10 cellular contexts compared by ENCODE assay signal in genomic region chr9:128884164-128884563, GRCh38. TPM values are rescaled to one million over a fixed set of nuclear protein-coding genes. Genes with fewer than 3 reads are reported as not detected.
DNase-seq lines count a peak whose midpoint lies in the region; ATAC-seq and TF ChIP-seq lines count a peak whose summit lies in the region.
"Had no signal": no experiment of that assay in that cellular context is flagged by ENCODE, and none has a peak within 500 bp of the region (broad histone marks: within the 10 kb centered on the region; RNA-seq: fewer than 3 reads in every experiment).

No MANE protein-coding gene starts in this region.

- no peak for TF ChIP-seq CTCF in activated CD8-positive, alpha-beta T cell treated with anti-CD3 and anti-CD28 coated beads for 36 hours (IDR thresholded peaks at IDR 0.05)
- TF ChIP-seq CTCF in fibroblast of the aortic adventitia (IDR thresholded peaks at IDR 0.05; ENCODE audit: insufficient read depth, low read length) (no peak), smooth muscle cell (IDR thresholded peaks at IDR 0.05; ENCODE audit: borderline replicate concordance, insufficient read depth, poor library complexity, severe bottlenecking) (no peak), CD14-positive monocyte (IDR thresholded peaks at IDR 0.05) (no peak)

- no peak overlapping the region for H3K9ac ChIP-seq in smooth muscle cell (ENCODE audit: low read depth)

- WGBS in smooth muscle cell (ENCODE audit: low lambda C conversion rate): 96% methylated on average over 2 of the region's 2 CpGs

- peaks cover 3% of the 10 kb centered on the region for H3F3A ChIP-seq in smooth muscle cell (ENCODE audit: low read depth)

- H3K9me3 Mint-ChIP-seq in T-helper 1 cell treated with Interleukin-12 subunit alpha and Interleukin-12 subunit beta and Interleukin-4 antibody, amounts not matched to agents 30 μg/mL and 1 μg/mL, for 36 hours: no peaks in the 10 kb centered on the region
- H3K9me3 Mint-ChIP-seq in activated CD8-positive, alpha-beta T cell treated with anti-CD3 and anti-CD28 coated beads for 36 hours: no peaks in the 10 kb centered on the region
- H3K9me3 Mint-ChIP-seq in CD14-positive monocyte: peaks cover 0 to 3% (median 0%) of the 10 kb centered on the region in 7 donors

- no peaks in the 10 kb centered on the region for H3K27me3 ChIP-seq in smooth muscle cell (ENCODE audit: low read depth)

- peak overlapping the region; percentile 91 for H3K4me2 ChIP-seq in smooth muscle cell

- peaks cover 78% of the 10 kb centered on the region for H3K79me2 ChIP-seq in smooth muscle cell (ENCODE audit: low read depth)

- peaks cover 67% of the 10 kb centered on the region for H4K20me1 ChIP-seq in smooth muscle cell (ENCODE audit: low read depth)

- no peak overlapping the region for H3K27ac ChIP-seq in smooth muscle cell (ENCODE audit: low read depth)

- peak overlapping the region; percentile 26 for H3K27ac Mint-ChIP-seq in T-helper 1 cell treated with Interleukin-12 subunit alpha and Interleukin-12 subunit beta and Interleukin-4 antibody, amounts not matched to agents 30 μg/mL and 1 μg/mL, for 36 hours
- peak overlapping the region; percentile 59 for H3K27ac Mint-ChIP-seq in activated CD8-positive, alpha-beta T cell treated with anti-CD3 and anti-CD28 coated beads for 36 hours
- H3K27ac Mint-ChIP-seq in CD14-positive monocyte: peak overlapping the region in 1 of 7 donors; percentile 30

- no peak overlapping the region for H2AFZ ChIP-seq in smooth muscle cell (ENCODE audit: low read depth)

- peak overlapping the region; percentile 95 for H3K4me3 Mint-ChIP-seq in T-helper 1 cell treated with Interleukin-12 subunit alpha and Interleukin-12 subunit beta and Interleukin-4 antibody, amounts not matched to agents 30 μg/mL and 1 μg/mL, for 36 hours
- H3K4me3 Mint-ChIP-seq in activated CD8-positive, alpha-beta T cell treated with anti-CD3 and anti-CD28 coated beads for 36 hours: peak overlapping the region; percentile 33
- no peak overlapping the region for H3K4me3 Mint-ChIP-seq in CD14-positive monocyte

- H3K36me3 Mint-ChIP-seq in T-helper 1 cell treated with Interleukin-12 subunit alpha and Interleukin-12 subunit beta and Interleukin-4 antibody, amounts not matched to agents 30 μg/mL and 1 μg/mL, for 36 hours (ENCODE audit: low read depth): peaks cover 37% of the 10 kb centered on the region
- peaks cover 11% of the 10 kb centered on the region for H3K36me3 Mint-ChIP-seq in activated CD8-positive, alpha-beta T cell treated with anti-CD3 and anti-CD28 coated beads for 36 hours (ENCODE audit: low read depth)
- peaks cover 35 to 45% of the 10 kb centered on the region in 2 donors for H3K36me3 Mint-ChIP-seq in CD14-positive monocyte

- H3K4me3 ChIP-seq in fibroblast of the aortic adventitia (ENCODE audit: low read depth, low read length) (peak overlapping the region; percentile 31), smooth muscle cell (no peak overlapping the region)

- no peaks in the 10 kb centered on the region for H3K36me3 ChIP-seq in smooth muscle cell (ENCODE audit: low read depth)

- H3K9me3 ChIP-seq in smooth muscle cell (replicated peaks; ENCODE audit: low read depth): no peaks in the 10 kb centered on the region

- DNase-seq in T-helper 1 cell (no peak), fibroblast of the aortic adventitia (ENCODE audit: low read depth) (no peak), smooth muscle cell (lab: John Stamatoyannopoulos, UW; ENCODE audit: unreplicated experiment) (no peak), CD14-positive monocyte (ENCODE audit: low spot score) (no peak), RKO (ENCODE audit: low spot score) (no peak)
- DNase-seq in activated CD8-positive, alpha-beta T cell treated with anti-CD3 and anti-CD28 coated beads for 36 hours: no peak
- no peak for DNase-seq in stimulated activated CD4-positive, alpha-beta T cell treated with anti-CD3 and anti-CD28 coated beads, Interleukin-1b, Interleukin-23, amount 100 ng/mL, for 48 hours
- DNase-seq: NCI-H1417, SIG-M5 had no signal

- POLR2A ChIA-PET in activated CD8-positive, alpha-beta T cell treated with anti-CD3 and anti-CD28 coated beads for 36 hours (lab: Charles Lee): no interaction called here

- ATAC-seq in activated CD8-positive, alpha-beta T cell treated with anti-CD3 and anti-CD28 coated beads for 36 hours: no peak

- peaks cover 53% of the 10 kb centered on the region for H3K4me1 Mint-ChIP-seq in T-helper 1 cell treated with Interleukin-12 subunit alpha and Interleukin-12 subunit beta and Interleukin-4 antibody, amounts not matched to agents 30 μg/mL and 1 μg/mL, for 36 hours (ENCODE audit: low read depth)
- peaks cover 49% of the 10 kb centered on the region for H3K4me1 Mint-ChIP-seq in activated CD8-positive, alpha-beta T cell treated with anti-CD3 and anti-CD28 coated beads for 36 hours (ENCODE audit: low read depth)
- H3K4me1 Mint-ChIP-seq in CD14-positive monocyte: peaks cover 27% of the 10 kb centered on the region

- CTCF ChIA-PET in activated CD8-positive, alpha-beta T cell treated with anti-CD3 and anti-CD28 coated beads for 36 hours (lab: Charles Lee): interaction anchor here (1.9 kb wide), 1 partner anchor 44 kb away, joined by 6 read pairs; no protein-coding TSS in a partner anchor

- intact Hi-C loops in activated CD8-positive, alpha-beta T cell treated with anti-CD3 and anti-CD28 coated beads for 36 hours (cut with micrococcal nuclease): loop anchor here (5.0 kb wide), 1 partner anchor 43 kb away; no protein-coding TSS in a partner anchor
- intact Hi-C loops in CD14-positive monocyte (cut with micrococcal nuclease): loop anchor here (5.0 to 10.0 kb wide), 2 partner anchors 61 to 112 kb away; partner anchors contain the start of genes DOLK (in 1 of the 2), NUP188 (in 1 of the 2) and ZER1 (in 1 of the 2)

- H3K27me3 Mint-ChIP-seq in T-helper 1 cell treated with Interleukin-12 subunit alpha and Interleukin-12 subunit beta and Interleukin-4 antibody, amounts not matched to agents 30 μg/mL and 1 μg/mL, for 36 hours (ENCODE audit: low read depth): no peaks in the 10 kb centered on the region
- no peaks in the 10 kb centered on the region for H3K27me3 Mint-ChIP-seq in activated CD8-positive, alpha-beta T cell treated with anti-CD3 and anti-CD28 coated beads for 36 hours
- H3K27me3 Mint-ChIP-seq in CD14-positive monocyte (ENCODE audit: low read depth in 3 of 3): peaks cover 0 to 2% (median 1%) of the 10 kb centered on the region in 3 donors

- H3K4me1 ChIP-seq in smooth muscle cell (ENCODE audit: low read depth): peaks cover 17% of the 10 kb centered on the region

RNA-seq across cellular contexts. Expression of gene LRRC8A, which starts 2.2 kb away (rescaled TPM):
- 10 to 100 TPM; 15.1 to 16.2 TPM for total RNA-seq in activated CD8-positive, alpha-beta T cell treated with anti-CD3 and anti-CD28 coated beads for 36 hours
- total RNA-seq in fibroblast of the aortic adventitia (ENCODE audit: low replicate concordance): 19.6 and 50.6 TPM in 2 replicates
- total RNA-seq in smooth muscle cell: 44.9 and 50.1 TPM in 2 replicates
- polyA plus RNA-seq in smooth muscle cell: 48.6 and 58.3 TPM in 2 replicates
- polyA plus RNA-seq in CD14-positive monocyte: 10 to 100 TPM in 1 of 2 donors, 1 to 10 TPM in 1; 7.8 to 10.8 TPM

RNA-seq across cellular contexts. Expression of gene KYAT1, which starts 2.4 kb away (rescaled TPM):
- 10 to 100 TPM; 17.0 to 18.6 TPM for total RNA-seq in activated CD8-positive, alpha-beta T cell treated with anti-CD3 and anti-CD28 coated beads for 36 hours
- total RNA-seq in fibroblast of the aortic adventitia (ENCODE audit: low replicate concordance) (5.3 and 6.8 TPM in 2 replicates), smooth muscle cell (3.1 and 10.2 TPM in 2 replicates)
- polyA plus RNA-seq in smooth muscle cell (7.7 and 9.3 TPM in 2 replicates), CD14-positive monocyte (1 to 10 TPM; 2.4 to 4.5 TPM)

RNA-seq across cellular contexts. Expression of gene PHYHD1, which starts 36.6 kb away (rescaled TPM):
- total RNA-seq in activated CD8-positive, alpha-beta T cell treated with anti-CD3 and anti-CD28 coated beads for 36 hours: 1 to 10 TPM in 1 of 2 experiments, under 1 TPM in 1; 0.61 to 1.5 TPM
- total RNA-seq in fibroblast of the aortic adventitia (ENCODE audit: low replicate concordance): 8.5 and 13.1 TPM in 2 replicates
- total RNA-seq in smooth muscle cell: 7.3 and 17.3 TPM in 2 replicates
- 30.5 and 37.6 TPM in 2 replicates for polyA plus RNA-seq in smooth muscle cell
- polyA plus RNA-seq in CD14-positive monocyte: not detected

RNA-seq across cellular contexts. Expression of gene SPOUT1, which starts 54.6 kb away (rescaled TPM):
- 10 to 100 TPM; 85.9 to 91.2 TPM for total RNA-seq in activated CD8-positive, alpha-beta T cell treated with anti-CD3 and anti-CD28 coated beads for 36 hours
- total RNA-seq in fibroblast of the aortic adventitia (ENCODE audit: low replicate concordance) (14.9 and 15.0 TPM in 2 replicates), smooth muscle cell (6.2 and 8.7 TPM in 2 replicates)
- polyA plus RNA-seq in smooth muscle cell (44.8 and 50.4 TPM in 2 replicates), CD14-positive monocyte (10 to 100 TPM; 25.7 to 29.9 TPM)

Comparison
In these comparisons a context has a peak if more than half of its experiments do, and no peak if none do; other contexts are left out.
1. H3K4me3 Mint-ChIP-seq: peak in T-helper 1 cell treated with Interleukin-12 subunit alpha and Interleukin-12 subunit beta and Interleukin-4 antibody, amounts not matched to agents 30 μg/mL and 1 μg/mL, for 36 hours (single experiment) and activated CD8-positive, alpha-beta T cell treated with anti-CD3 and anti-CD28 coated beads for 36 hours (single experiment); none in CD14-positive monocyte (0 of 2).